Comparison of ENCODE assay signal across 11 cellular contexts in the genomic region with DNA sequence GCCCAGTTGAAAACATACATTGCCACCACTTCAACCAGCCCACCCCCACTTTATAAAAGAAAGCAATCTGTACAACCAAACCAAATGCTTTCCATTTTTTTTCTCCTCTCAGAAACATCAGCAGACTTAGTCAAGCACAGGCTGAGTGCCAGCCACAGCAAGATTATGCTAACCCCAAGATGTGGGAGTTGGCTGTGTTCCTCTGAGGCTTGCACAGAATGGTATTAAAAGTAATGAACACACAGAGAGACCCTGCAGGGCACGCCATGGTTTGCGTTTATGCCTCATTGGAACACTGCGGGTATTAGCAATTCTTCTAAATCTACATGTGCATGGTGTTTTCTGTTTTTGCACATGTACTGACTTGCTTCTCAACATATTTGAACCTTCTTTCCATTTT.
A peak's percentile ranks its signal among the peaks of the same experiment; 100 is the strongest.
DNase-seq lines count a peak whose midpoint lies in the region; ATAC-seq and TF ChIP-seq lines count a peak whose summit lies in the region.
"Had no signal": no experiment of that assay in that cellular context is flagged by ENCODE, and none has a peak within 500 bp of the region (broad histone marks: within the 10 kb centered on the region; RNA-seq: fewer than 3 reads in every experiment).

No MANE protein-coding gene starts in this region.

- no peaks in the 10 kb centered on the region for H3K36me3 ChIP-seq in colonic mucosa
- no peaks in the 10 kb centered on the region for H3K36me3 ChIP-seq in mesendoderm (ENCODE audit: control insufficient read depth, insufficient read depth, low read length)
- no peaks in the 10 kb centered on the region for H3K36me3 ChIP-seq in vagina

- no peak overlapping the region for H3K4me2 ChIP-seq in mesendoderm (ENCODE audit: low read length)

- no peak overlapping the region for H3K9ac ChIP-seq in colonic mucosa (ENCODE audit: low read depth in 2 of 2, low read length in 2 of 2)
- H3K9ac ChIP-seq in mesendoderm (ENCODE audit: low read length): no peak overlapping the region

- H3K79me2 ChIP-seq in mesendoderm (ENCODE audit: control insufficient read depth, insufficient read depth, low read length): no peaks in the 10 kb centered on the region

- no peaks in the 10 kb centered on the region for H3K27me3 ChIP-seq in colonic mucosa
- no peaks in the 10 kb centered on the region for H3K27me3 ChIP-seq in mesendoderm (ENCODE audit: insufficient read depth, low read length, poor library complexity)
- H3K27me3 ChIP-seq in vagina: no peaks in the 10 kb centered on the region

- H3K27ac ChIP-seq in colonic mucosa: no peak overlapping the region
- H3K27ac ChIP-seq in mesendoderm (ENCODE audit: low read depth, low read length): no peak overlapping the region
- peak overlapping the region; percentile 22 for H3K27ac ChIP-seq in vagina

- H3K4ac ChIP-seq in mesendoderm (ENCODE audit: low read depth, low read length): no peak overlapping the region

- no peaks in the 10 kb centered on the region for H3K9me3 ChIP-seq in colonic mucosa
- no peaks in the 10 kb centered on the region for H3K9me3 ChIP-seq in vagina

- H3K23ac ChIP-seq in mesendoderm (ENCODE audit: low read length): no peak overlapping the region

- no peak for TF ChIP-seq CTCF in colonic mucosa (IDR thresholded peaks at IDR 0.05)
- TF ChIP-seq CTCF in vagina (IDR thresholded peaks at IDR 0.05): no peak

- no peak for ATAC-seq in HG02678 (IDR thresholded peaks at IDR 0.05; ENCODE audit: unreplicated experiment)
- ATAC-seq: activated CD8-positive, alpha-beta T cell treated with anti-CD3 and anti-CD28 coated beads, Interleukin-2, amount 10 ng/mL, durations not matched to agents 7 days and 5 days had no signal

- DNase-seq in DMS79 treated with DMSO at 0.1 percent for 48 hours (lab: John Stamatoyannopoulos, UW) (peak; percentile 25), DMS79 (lab: John Stamatoyannopoulos, UW) (no peak), colonic mucosa (peak; percentile 22), mesendoderm (no peak), vagina (ENCODE audit: extremely low spot score in 2 of 2) (no peak)
- DNase-seq in activated naive CD4-positive, alpha-beta T cell treated with Interleukin-2 at 50 U/mL for 16 hours: no peak
- DNase-seq in activated CD4-positive, alpha-beta T cell treated with anti-CD3 and anti-CD28 coated beads for 4 hours: no peak
- DNase-seq: 8988T; activated CD8-positive, alpha-beta T cell treated with anti-CD3 and anti-CD28 coated beads, Interleukin-2, amount 10 ng/mL, durations not matched to agents 7 days and 5 days; SHP77 treated with DMSO at 0.1 percent for 48 hours had no signal

- no CpG with 5 or more reads among the region's 3 CpGs for WGBS in mesendoderm (ENCODE audit: extremely low coverage, insufficient coverage, low lambda C conversion rate)

- H3K79me1 ChIP-seq in mesendoderm (ENCODE audit: low read length): no peaks in the 10 kb centered on the region

- H2BK120ac ChIP-seq in mesendoderm (ENCODE audit: low read depth, low read length): no peak overlapping the region

- H3K4me1 ChIP-seq in colonic mucosa (no peaks in the 10 kb centered on the region), mesendoderm (ENCODE audit: control insufficient read depth, low read depth, low read length) (peaks cover 3% of the 10 kb centered on the region), vagina (peaks cover 33% of the 10 kb centered on the region)

- no peak overlapping the region for H4K5ac ChIP-seq in mesendoderm (ENCODE audit: low read length)

- H3K18ac ChIP-seq in mesendoderm (ENCODE audit: low read length): no peak overlapping the region

- intact Hi-C loops in colonic mucosa (cut with DNase I) (no loop called here), vagina (cut with DNase I) (no loop called here)

- TF ChIP-seq POLR2A in vagina (IDR thresholded peaks at IDR 0.05): no peak

- H3K4me3 ChIP-seq in colonic mucosa (no peak overlapping the region), mesendoderm (ENCODE audit: low read length) (no peak overlapping the region), vagina (no peak overlapping the region)

- H3K56ac ChIP-seq in mesendoderm (ENCODE audit: low read length): peak overlapping the region; percentile 49

- H2BK15ac ChIP-seq in mesendoderm (replicated peaks; ENCODE audit: low read depth): no peak overlapping the region

- no peak overlapping the region for H2BK5ac ChIP-seq in mesendoderm (ENCODE audit: low read length)

- H2AK5ac ChIP-seq in mesendoderm (ENCODE audit: low read length): no peak overlapping the region

- H4K8ac ChIP-seq in mesendoderm (ENCODE audit: low read depth, low read length): no peak overlapping the region

Comparison
In these comparisons a context has a peak if more than half of its experiments do, and no peak if none do; other contexts are left out.
1. DNase-seq: peak in DMS79 treated with DMSO at 0.1 percent for 48 hours (single experiment) and colonic mucosa (single experiment); none in DMS79 (single experiment), mesendoderm (single experiment), vagina (0 of 2), activated naive CD4-positive, alpha-beta T cell treated with Interleukin-2 at 50 U/mL for 16 hours (single experiment) and activated CD4-positive, alpha-beta T cell treated with anti-CD3 and anti-CD28 coated beads for 4 hours (0 of 2).